In the genomic region with DNA sequence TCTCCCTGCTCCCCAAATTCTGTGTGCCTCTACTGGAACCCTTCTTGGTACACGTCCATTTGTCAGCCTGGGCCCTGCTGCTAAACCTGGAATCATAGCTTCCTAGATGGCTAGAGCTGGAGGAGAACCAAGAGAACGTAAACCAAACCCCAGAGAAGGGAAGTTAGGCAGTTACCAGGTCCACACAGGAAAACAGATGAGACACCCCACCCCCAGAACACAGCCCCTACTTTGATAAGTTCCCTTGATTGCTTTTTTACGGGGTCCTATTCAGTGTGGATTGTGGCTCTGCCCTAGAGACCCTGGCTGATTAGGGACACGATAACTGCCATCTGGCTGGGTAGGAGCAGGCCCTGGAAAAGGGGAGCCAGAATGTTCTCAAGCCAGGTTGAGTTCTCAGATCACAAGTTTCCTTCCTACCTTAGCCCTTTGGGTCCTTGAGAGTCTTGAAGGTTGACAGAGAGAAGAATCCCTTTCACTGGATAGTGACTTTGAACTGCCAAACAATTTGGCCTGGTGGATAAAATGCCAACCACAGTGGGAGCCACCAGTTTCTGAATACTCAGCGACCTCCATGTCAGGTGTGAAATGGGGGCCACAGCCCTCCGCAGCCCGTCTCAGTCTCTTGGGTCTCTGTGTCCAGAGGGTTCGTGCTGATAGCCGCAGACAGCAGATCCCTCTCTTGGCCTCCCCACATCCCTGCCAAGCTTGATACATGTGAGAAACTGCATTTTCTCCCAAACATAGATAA, we compare ENCODE assay signal across 12 cellular contexts. TPM values are rescaled to one million over a fixed set of nuclear protein-coding genes. Genes with fewer than 3 reads are reported as not detected.
"Had no signal": no experiment of that assay in that cellular context is flagged by ENCODE, and none has a peak within 500 bp of the region (broad histone marks: within the 10 kb centered on the region; RNA-seq: fewer than 3 reads in every experiment).

No MANE protein-coding gene starts in this region.

- H3K36me3 ChIP-seq: cardiac muscle cell, heart right ventricle, spleen, suprapubic skin had no signal

- H3K9me3 ChIP-seq: heart right ventricle, spleen, suprapubic skin had no signal

- H3K9me3 Mint-ChIP-seq: activated naive CD4-positive, alpha-beta T cell treated with anti-CD3 and anti-CD28 coated beads, Interleukin-2, amount 10 ng/mL, durations not matched to agents 7 days and 5 days had no signal

- DNase-seq: activated naive CD4-positive, alpha-beta T cell treated with anti-CD3 and anti-CD28 coated beads, Interleukin-2, amount 10 ng/mL, durations not matched to agents 7 days and 5 days; effector CD4-positive, alpha-beta T cell; heart right ventricle; kidney; left ventricle myocardium superior; spleen; stimulated activated CD4-positive, alpha-beta T cell treated with anti-CD3 and anti-CD28 coated beads, Interleukin-1b, Interleukin-23, amount 100 ng/mL, for 48 hours; stimulated activated naive CD4-positive, alpha-beta T cell; T-helper 2 cell had no signal

- H3K4me3 ChIP-seq: cardiac muscle cell, heart right ventricle, spleen, suprapubic skin had no signal

- H3K27ac Mint-ChIP-seq: activated naive CD4-positive, alpha-beta T cell treated with anti-CD3 and anti-CD28 coated beads, Interleukin-2, amount 10 ng/mL, durations not matched to agents 7 days and 5 days had no signal

- H3K4me3 Mint-ChIP-seq: activated naive CD4-positive, alpha-beta T cell treated with anti-CD3 and anti-CD28 coated beads, Interleukin-2, amount 10 ng/mL, durations not matched to agents 7 days and 5 days had no signal

RNA-seq across cellular contexts. Expression of a gene that starts 7.9 kb away (rescaled TPM):
- total RNA-seq: frontal cortex, heart right ventricle, kidney, left ventricle myocardium superior, spleen had no signal
